9 cellular contexts compared by ENCODE assay signal in genomic region chr12:56726196-56726675, GRCh38. TPM values are rescaled to one million over a fixed set of nuclear protein-coding genes. Genes with fewer than 3 reads are reported as not detected.
DNase-seq lines count a peak whose midpoint lies in the region; ATAC-seq and TF ChIP-seq lines count a peak whose summit lies in the region.
"Not testable (repeated sequence)": the region's sequence is repeated elsewhere in the genome, so short reads cannot be mapped to it uniquely, and the experiment has no call there.
"Had no signal": no experiment of that assay in that cellular context is flagged by ENCODE, and none has a peak within 500 bp of the region (broad histone marks: within the 10 kb centered on the region; RNA-seq: fewer than 3 reads in every experiment).

No MANE protein-coding gene starts in this region.

- H3K27me3 ChIP-seq in DND-41 (ENCODE audit: insufficient read depth, low read length, poor library complexity); OCI-LY1 (ENCODE audit: insufficient read depth, low read length); muscle layer of duodenum (ENCODE audit: low read depth, low read length); uterus: not testable (repeated sequence)

- not testable (repeated sequence) for H3K9me3 ChIP-seq in DND-41 (ENCODE audit: insufficient read depth, low read length, severe bottlenecking); OCI-LY1 (ENCODE audit: low read length); muscle layer of duodenum (ENCODE audit: control insufficient read depth in 1 of 2, low read length in 2 of 2); uterus

- not testable (repeated sequence) for ATAC-seq in DND-41 (ENCODE audit: insufficient read depth, low read depth)

- not testable (repeated sequence) for BruUV-seq in MCF 10A (replicated peaks; lab: Mats Ljungman, UMichigan)

- TF ChIP-seq CTCF in DND-41 (IDR thresholded peaks at IDR 0.05; ENCODE audit: borderline replicate concordance, extremely low read depth, low read length, poor library complexity, severe bottlenecking); OCI-LY1 (IDR thresholded peaks at IDR 0.05; ENCODE audit: low read length); MCF 10A (IDR thresholded peaks at IDR 0.05; ENCODE audit: unreplicated experiment); glutamatergic neuron (IDR thresholded peaks at IDR 0.05; ENCODE audit: partially characterized antibody, unreplicated experiment); uterus (IDR thresholded peaks at IDR 0.05): not testable (repeated sequence)

- not testable (repeated sequence) for H3K9me3 Mint-ChIP-seq in activated CD4-positive, alpha-beta memory T cell treated with anti-CD3 and anti-CD28 coated beads, Interleukin-2, amount 10 ng/mL, durations not matched to agents 7 days and 5 days; MCF 10A (ENCODE audit: unreplicated experiment); glutamatergic neuron (ENCODE audit: unreplicated experiment)

- H3K4me3 ChIP-seq in DND-41 (ENCODE audit: low read depth in 1 of 2, low read length in 2 of 2), result peak overlapping the region; percentile 20 to 88; a peak in 3 of 4 replicates
- H3K4me3 ChIP-seq in OCI-LY1 (ENCODE audit: low read depth, low read length, poor library complexity, severe bottlenecking), result peak overlapping the region; percentile 99
- H3K4me3 ChIP-seq in muscle layer of duodenum (ENCODE audit: low read depth in 1 of 2, low read length in 2 of 2), result peak overlapping the region; percentile 75 to 100
- H3K4me3 ChIP-seq in skin epidermis, result peak overlapping the region in 3 of 7 experiments; percentile 82 to 89 (median 83)
- not testable (repeated sequence) for H3K4me3 ChIP-seq in uterus

- H3K4me3 Mint-ChIP-seq in activated CD4-positive, alpha-beta memory T cell treated with anti-CD3 and anti-CD28 coated beads, Interleukin-2, amount 10 ng/mL, durations not matched to agents 7 days and 5 days, result peak overlapping the region; percentile 94
- peak overlapping the region; percentile 91 for H3K4me3 Mint-ChIP-seq in MCF 10A (ENCODE audit: unreplicated experiment)
- peak overlapping the region; percentile 98 for H3K4me3 Mint-ChIP-seq in glutamatergic neuron (ENCODE audit: unreplicated experiment)

- CTCF ChIA-PET in activated CD4-positive, alpha-beta memory T cell treated with anti-CD3 and anti-CD28 coated beads, Interleukin-2, amount 10 ng/mL, durations not matched to agents 7 days and 5 days (lab: Charles Lee), result interaction anchor here (0.9 to 2.9 kb wide), 9 partner anchors 23 to 386 kb away, joined by 3 to 9 read pairs (median 4); partner anchors contain the start of gene PTGES3
- CTCF ChIA-PET in MCF 10A (lab: Yijun Ruan, JAX), result interaction anchor here (0.6 to 1.1 kb wide), 6 partner anchors 13 to 279 kb away, joined by 3 to 6 read pairs (median 4); no protein-coding TSS in a partner anchor

- H3K36me3 ChIP-seq in DND-41 (ENCODE audit: insufficient read depth, low read length) (peaks cover 60% of the 10 kb centered on the region), OCI-LY1 (ENCODE audit: insufficient read depth, low read length) (peaks cover 43% of the 10 kb centered on the region)
- H3K36me3 ChIP-seq in muscle layer of duodenum (ENCODE audit: control insufficient read depth in 1 of 2, insufficient read depth in 2 of 2, low read length in 2 of 2); uterus: not testable (repeated sequence)

- TF ChIP-seq POLR2A in uterus (IDR thresholded peaks at IDR 0.05), result not testable (repeated sequence)

- H3K27ac ChIP-seq in DND-41 (ENCODE audit: low read length) (peak overlapping the region; percentile 89), OCI-LY1 (ENCODE audit: low read depth, low read length, poor library complexity, severe bottlenecking) (peak overlapping the region; percentile 92), muscle layer of duodenum (ENCODE audit: low read length) (peak overlapping the region; percentile 99), skin epidermis (peak overlapping the region in 19 of 21 experiments; percentile 86 to 97 (median 93)), uterus (peak overlapping the region; percentile 88 to 93)

- peaks cover 78% of the 10 kb centered on the region for H3K36me3 Mint-ChIP-seq in activated CD4-positive, alpha-beta memory T cell treated with anti-CD3 and anti-CD28 coated beads, Interleukin-2, amount 10 ng/mL, durations not matched to agents 7 days and 5 days (ENCODE audit: low read depth)
- H3K36me3 Mint-ChIP-seq in MCF 10A (ENCODE audit: insufficient read depth, unreplicated experiment), result peaks cover 58% of the 10 kb centered on the region
- H3K36me3 Mint-ChIP-seq in glutamatergic neuron (ENCODE audit: unreplicated experiment), result not testable (repeated sequence)

- peaks cover 49% of the 10 kb centered on the region for H3K4me1 ChIP-seq in DND-41 (ENCODE audit: insufficient read depth, low read length)
- H3K4me1 ChIP-seq in OCI-LY1 (ENCODE audit: insufficient read depth, low read length, severe bottlenecking), result peaks cover 42% of the 10 kb centered on the region
- peaks cover 25 to 28% of the 10 kb centered on the region in 2 donors for H3K4me1 ChIP-seq in muscle layer of duodenum (ENCODE audit: control insufficient read depth in 1 of 2, insufficient read depth in 2 of 2, low read length in 2 of 2)
- peaks cover 6 to 13% of the 10 kb centered on the region in 2 donors for H3K4me1 ChIP-seq in uterus

- H3K9me2 ChIP-seq in OCI-LY1 (ENCODE audit: low read depth, low read length), result not testable (repeated sequence)

- peak overlapping the region; percentile 85 for H3K9ac ChIP-seq in DND-41 (ENCODE audit: low read depth, low read length)
- peak overlapping the region; percentile 74; the same call in 1 of the 2 replicates for H3K9ac ChIP-seq in OCI-LY1 (ENCODE audit: low read length)

- peaks cover 38% of the 10 kb centered on the region for H3K4me1 Mint-ChIP-seq in activated CD4-positive, alpha-beta memory T cell treated with anti-CD3 and anti-CD28 coated beads, Interleukin-2, amount 10 ng/mL, durations not matched to agents 7 days and 5 days
- peaks cover 17% of the 10 kb centered on the region for H3K4me1 Mint-ChIP-seq in MCF 10A (ENCODE audit: insufficient read depth, unreplicated experiment)
- peaks cover 22% of the 10 kb centered on the region for H3K4me1 Mint-ChIP-seq in glutamatergic neuron (ENCODE audit: low read depth, unreplicated experiment)

- H4K20me1 ChIP-seq in DND-41 (ENCODE audit: insufficient read depth, low read length), result peaks cover 31% of the 10 kb centered on the region
- not testable (repeated sequence) for H4K20me1 ChIP-seq in OCI-LY1 (ENCODE audit: insufficient read depth, low read length)

- POLR2A ChIA-PET in activated CD4-positive, alpha-beta memory T cell treated with anti-CD3 and anti-CD28 coated beads, Interleukin-2, amount 10 ng/mL, durations not matched to agents 7 days and 5 days (lab: Charles Lee), result interaction anchor here (0.6 to 4.7 kb wide), 25 partner anchors 8 to 709 kb away, joined by 3 to 123 read pairs (median 5); partner anchors contain the start of genes ATP5F1B, INHBC, NAB2 and PRIM1
- POLR2A ChIA-PET in MCF 10A (lab: Yijun Ruan, JAX), result interaction anchor here (0.6 to 2.9 kb wide), 30 partner anchors 7 to 610 kb away, joined by 3 to 102 read pairs (median 6); partner anchors contain the start of genes ATP5F1B, BAZ2A, LRP1 and PTGES3

- peak overlapping the region; percentile 97 for H3K27ac Mint-ChIP-seq in activated CD4-positive, alpha-beta memory T cell treated with anti-CD3 and anti-CD28 coated beads, Interleukin-2, amount 10 ng/mL, durations not matched to agents 7 days and 5 days
- H3K27ac Mint-ChIP-seq in MCF 10A (ENCODE audit: low read depth, unreplicated experiment), result peak overlapping the region; percentile 97
- H3K27ac Mint-ChIP-seq in glutamatergic neuron (ENCODE audit: unreplicated experiment), result peak overlapping the region; percentile 98

- H3F3A ChIP-seq in OCI-LY1 (ENCODE audit: insufficient read depth, low read length), result not testable (repeated sequence)

- H3K79me2 ChIP-seq in DND-41 (ENCODE audit: insufficient read depth, low read length) (peaks cover 39% of the 10 kb centered on the region), OCI-LY1 (ENCODE audit: insufficient read depth, low read length) (peaks cover 38% of the 10 kb centered on the region)

- H3K4me2 ChIP-seq in DND-41 (ENCODE audit: insufficient read depth, low read length) (peak overlapping the region; percentile 98), OCI-LY1 (ENCODE audit: low read length) (peak overlapping the region; percentile 76)

- peak overlapping the region; percentile 82; the same call in 1 of the 2 replicates for H2AFZ ChIP-seq in DND-41 (ENCODE audit: low read depth, low read length)
- H2AFZ ChIP-seq in OCI-LY1 (ENCODE audit: low read length), result not testable (repeated sequence)

- DNase-seq in DND-41, result peak; percentile 7
- not testable (repeated sequence) for DNase-seq in activated CD4-positive, alpha-beta memory T cell treated with anti-CD3 and anti-CD28 coated beads, Interleukin-2, amount 10 ng/mL, durations not matched to agents 7 days and 5 days; MCF 10A (ENCODE audit: unreplicated experiment); glutamatergic neuron; uterus

- H3K27me3 Mint-ChIP-seq in activated CD4-positive, alpha-beta memory T cell treated with anti-CD3 and anti-CD28 coated beads, Interleukin-2, amount 10 ng/mL, durations not matched to agents 7 days and 5 days; MCF 10A (ENCODE audit: insufficient read depth, unreplicated experiment); glutamatergic neuron (ENCODE audit: unreplicated experiment): not testable (repeated sequence)

- intact Hi-C loops in MCF 10A (cut with micrococcal nuclease), result not testable (repeated sequence)
- intact Hi-C loops in uterus (cut with DNase I; ENCODE audit: low total_unique reads), result loop anchor here (5.0 to 10.0 kb wide), 2 partner anchors 39 to 91 kb away; partner anchors contain the start of genes BAZ2A and PTGES3

RNA-seq across cellular contexts. Expression of gene NACA, which starts 1.1 kb away (rescaled TPM):
- total RNA-seq in activated CD4-positive, alpha-beta memory T cell treated with anti-CD3 and anti-CD28 coated beads, Interleukin-2, amount 10 ng/mL, durations not matched to agents 7 days and 5 days, result 100 to 1,000 TPM; 826 to 860 TPM
- total RNA-seq in MCF 10A (2022) (1,274 and 1,490 TPM in 2 replicates), glutamatergic neuron (ENCODE audit: unreplicated experiment) (589 TPM), uterus (1,000 to 10,000 TPM in 2 of 4 donors, 100 to 1,000 TPM in 2; 942 to 2,684 (median 1,304) TPM)

RNA-seq across cellular contexts. Expression of gene PRIM1, which starts 25.9 kb away (rescaled TPM):
- 10 to 100 TPM; 45.0 to 46.2 TPM for total RNA-seq in activated CD4-positive, alpha-beta memory T cell treated with anti-CD3 and anti-CD28 coated beads, Interleukin-2, amount 10 ng/mL, durations not matched to agents 7 days and 5 days
- total RNA-seq in MCF 10A (2022), result 3.5 and 7.8 TPM in 2 replicates
- total RNA-seq in glutamatergic neuron (ENCODE audit: unreplicated experiment), result 11.3 TPM
- 10 to 100 TPM in 2 of 4 donors, 1 to 10 TPM in 1, not detected in 1; 6.0 to 71.7 (median 28.6) TPM for total RNA-seq in uterus

RNA-seq across cellular contexts. Expression of gene HSD17B6, which starts 36.9 kb away (rescaled TPM):
- 1 to 10 TPM; 2.0 to 2.2 TPM for total RNA-seq in activated CD4-positive, alpha-beta memory T cell treated with anti-CD3 and anti-CD28 coated beads, Interleukin-2, amount 10 ng/mL, durations not matched to agents 7 days and 5 days
- total RNA-seq in MCF 10A (2022), result 0.37 and 1.3 TPM in 2 replicates
- 1.5 TPM for total RNA-seq in glutamatergic neuron (ENCODE audit: unreplicated experiment)
- 10 to 100 TPM in 1 of 4 donors, 1 to 10 TPM in 3; 2.4 to 10.5 (median 7.3) TPM for total RNA-seq in uterus
- total RNA-seq: mononuclear cell had no signal

RNA-seq across cellular contexts. Expression of gene PTGES3, which starts 38.2 kb away (rescaled TPM):
- 100 to 1,000 TPM; 240 to 241 TPM for total RNA-seq in activated CD4-positive, alpha-beta memory T cell treated with anti-CD3 and anti-CD28 coated beads, Interleukin-2, amount 10 ng/mL, durations not matched to agents 7 days and 5 days
- total RNA-seq in MCF 10A (2022) (212 and 228 TPM in 2 replicates), glutamatergic neuron (ENCODE audit: unreplicated experiment) (180 TPM), uterus (100 to 1,000 TPM in 3 of 4 donors, 10 to 100 TPM in 1; 80.7 to 236 (median 141) TPM)
